1 cellular context compared by ENCODE assay signal in the genomic region with DNA sequence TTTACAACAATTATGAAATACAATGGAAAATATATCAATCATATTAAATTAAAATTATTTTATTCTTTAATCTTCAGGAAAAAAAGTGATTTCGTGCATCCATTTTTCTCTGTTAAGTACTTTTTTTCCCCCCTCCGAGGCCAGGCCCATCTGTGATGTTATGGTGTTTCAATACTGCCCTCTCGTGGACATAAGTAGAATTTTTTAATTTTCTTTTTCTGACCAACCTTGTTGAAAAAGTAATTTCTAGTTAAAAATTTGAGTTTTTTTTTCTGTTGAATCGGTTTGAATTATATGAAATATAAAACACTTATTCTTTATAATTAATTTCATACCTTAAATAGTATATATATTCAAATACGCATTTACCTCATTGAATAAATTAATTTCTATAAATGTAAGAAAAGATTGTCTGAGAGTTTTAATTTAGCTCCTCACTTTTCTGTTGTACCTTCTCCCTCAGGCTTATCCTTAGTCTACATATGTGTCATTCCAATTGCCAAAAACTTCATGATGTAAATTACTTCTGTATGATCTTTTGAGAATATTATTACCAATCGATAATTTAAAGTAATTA.
TF ChIP-seq lines count a peak whose summit lies in the region.

No MANE protein-coding gene starts in this region.

TF ChIP-seq in H1, 55 proteins besides CTCF, POLR2A, EP300 and RAD21:
- TF ChIP-seq JUN (IDR thresholded peaks at IDR 0.05; ENCODE audit: low read depth, low read length) (no peak), GTF2F1 (IDR thresholded peaks at IDR 0.05; ENCODE audit: borderline replicate concordance, low read depth, low read length) (no peak), BRCA1 (IDR thresholded peaks at IDR 0.05; ENCODE audit: low read depth, low read length) (no peak), CHD2 (IDR thresholded peaks at IDR 0.05; ENCODE audit: low read length) (no peak), CHD1 (IDR thresholded peaks at IDR 0.05; ENCODE audit: low read depth, low read length) (no peak), SP2 (IDR thresholded peaks at IDR 0.05; ENCODE audit: low read length) (no peak), CBX5 (IDR thresholded peaks at IDR 0.05; ENCODE audit: low read depth, low read length) (no peak), CREB1 (IDR thresholded peaks at IDR 0.05) (no peak), SIN3A (conservative IDR thresholded peaks at IDR 0.05 in 1 of 2, IDR thresholded peaks at IDR 0.05 in 1 of 2; ENCODE audit: low read depth in 1 of 2, low read length in 2 of 2) (no peak), GABPA (IDR thresholded peaks at IDR 0.05; ENCODE audit: borderline replicate concordance, insufficient read depth, low read length) (no peak)
